In the genomic region with DNA sequence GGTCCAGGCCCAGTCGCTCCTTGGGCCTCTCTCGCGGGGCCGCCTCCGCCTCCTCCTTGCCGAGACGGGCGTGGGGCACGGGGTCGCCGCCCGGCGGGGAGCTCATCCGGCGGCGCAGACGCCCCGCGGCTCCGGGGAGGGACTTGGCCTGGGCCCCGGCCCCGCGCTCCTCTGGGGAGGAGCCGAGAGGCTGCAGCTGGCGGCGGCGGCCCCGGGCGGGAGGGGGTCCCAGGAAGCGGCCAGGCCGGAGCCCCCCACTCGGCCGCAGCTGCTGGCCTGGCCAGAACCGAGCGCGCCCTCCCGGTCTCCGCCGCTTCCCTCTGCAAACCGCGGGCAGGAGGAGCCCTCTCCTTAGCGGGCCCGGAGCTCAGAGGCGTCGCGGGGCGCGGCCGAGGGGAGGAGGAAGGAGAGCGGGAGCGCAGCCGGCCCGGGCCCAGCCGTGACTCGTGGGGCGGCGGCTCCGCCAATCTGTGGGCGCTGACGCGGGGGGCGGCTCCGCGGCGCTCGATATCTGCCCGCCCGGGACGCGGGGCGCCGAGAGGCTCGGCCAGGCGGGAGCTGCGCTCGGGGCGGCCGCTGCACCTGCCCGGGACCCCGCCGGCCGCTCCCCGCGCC, we compare ENCODE assay signal across 8 cellular contexts. TPM values are rescaled to one million over a fixed set of nuclear protein-coding genes. Genes with fewer than 3 reads are reported as not detected.
DNase-seq lines count a peak whose midpoint lies in the region; ATAC-seq and TF ChIP-seq lines count a peak whose summit lies in the region.

Gene FAM20C, plus strand, starts transcription at position 537 of the 615 bp plus-strand sequence. CDS start 629 bp downstream, outside the sequence.

- H3K9ac ChIP-seq in GM23248 = peak within 1 kb of the TSS; percentile 80

- H3K27me3 ChIP-seq in GM23248 (replicated peaks; ENCODE audit: insufficient read depth) = no peaks in the 10 kb centered on the region
- no peaks in the 10 kb centered on the region for H3K27me3 ChIP-seq in muscle layer of duodenum (ENCODE audit: low read depth, low read length)

- H3K9me3 ChIP-seq in GM23248 (ENCODE audit: low read depth) (no peaks in the 10 kb centered on the region), muscle layer of duodenum (ENCODE audit: control insufficient read depth in 1 of 2, low read length in 2 of 2) (no peaks in the 10 kb centered on the region)

- in situ Hi-C loops in GM23248 (cut with MboI) = no loop called here

- peaks cover 39% of the 10 kb centered on the region for H3K79me2 ChIP-seq in GM23248 (ENCODE audit: insufficient read depth)

- H3K36me3 ChIP-seq in GM23248 (ENCODE audit: low read depth) (peaks cover 15% of the 10 kb centered on the region; the same call in 1 of the 2 replicates), muscle layer of duodenum (ENCODE audit: control insufficient read depth in 1 of 2, insufficient read depth in 2 of 2, low read length in 2 of 2) (peaks cover 15 to 21% of the 10 kb centered on the region in 2 donors)

- 0 to 1% methylated on average over 16 to 35 of the region's 84 CpGs for WGBS in GM23248 (ENCODE audit: low coverage in 1 of 2, low lambda C conversion rate in 2 of 2, missing lambda C conversion rate in 2 of 2), 2 experiments

- DNase-seq in GM23248 (peak; percentile 97), NCI-H69 (lab: John Stamatoyannopoulos, UW) (peak; percentile 64), fibroblast of the aortic adventitia (ENCODE audit: low read depth) (peak; percentile 80), GM19238 (ENCODE audit: insufficient read length, low spot score) (no peak)
- DNase-seq in activated effector memory CD4-positive, alpha-beta T cell treated with anti-CD3 and anti-CD28 coated beads, Interleukin-2, amount 50 U/mL, for 16 hours = peak; percentile 77
- peak in 5 of 6 experiments; percentile 15 to 22 (median 20) for DNase-seq in stimulated activated naive CD4-positive, alpha-beta T cell (lab: John Stamatoyannopoulos, UW)

- ATAC-seq in HG03460 (IDR thresholded peaks at IDR 0.05; ENCODE audit: unreplicated experiment) = no peak

- no peak for TF ChIP-seq CTCF in fibroblast of the aortic adventitia (IDR thresholded peaks at IDR 0.05; ENCODE audit: insufficient read depth, low read length)

- H3K4me1 ChIP-seq in GM23248 (ENCODE audit: insufficient read depth) (peaks cover 13% of the 10 kb centered on the region), muscle layer of duodenum (ENCODE audit: control insufficient read depth in 1 of 2, insufficient read depth in 2 of 2, low read length in 2 of 2) (peaks cover 3 to 43% of the 10 kb centered on the region in 2 donors)

- peak within 1 kb of the TSS; percentile 85 for H3K4me2 ChIP-seq in GM23248 (ENCODE audit: unreplicated experiment)

- H4K20me1 ChIP-seq in GM23248 (ENCODE audit: insufficient read depth) = no peaks in the 10 kb centered on the region

- peaks cover 4% of the 10 kb centered on the region; the same call in 1 of the 2 replicates for H3F3A ChIP-seq in GM23248 (ENCODE audit: insufficient read depth)

- H3K27ac ChIP-seq in GM23248 (peak within 1 kb of the TSS; percentile 86), muscle layer of duodenum (ENCODE audit: low read length) (no peak within 1 kb of the TSS)

- H3K4me3 ChIP-seq in GM23248 = peak within 1 kb of the TSS; percentile 93
- peak within 1 kb of the TSS; percentile 91 for H3K4me3 ChIP-seq in fibroblast of the aortic adventitia (ENCODE audit: low read depth, low read length)
- peak within 1 kb of the TSS; percentile 87 to 88 for H3K4me3 ChIP-seq in muscle layer of duodenum (ENCODE audit: low read depth in 1 of 2, low read length in 2 of 2)

- H3K9me2 ChIP-seq in GM23248 (ENCODE audit: insufficient read depth) = no peaks in the 10 kb centered on the region

- H2AFZ ChIP-seq in GM23248 = 0 out of 2 replicates have a peak within 1 kb of the TSS, but pooled peaks have one; percentile 38

RNA-seq across cellular contexts. Expression of gene FAM20C, which starts in this region (rescaled TPM):
- total RNA-seq in GM23248 (2014; rRNA removed; shearing (Covaris generic)) = 63.8 and 64.1 TPM in 2 replicates
- 13.5 and 13.8 TPM in 2 replicates for polyA plus RNA-seq in GM23248 (2016; fragmentation: Nextera tagmentation; extraction: Ambion mirVana)
- total RNA-seq in fibroblast of the aortic adventitia (ENCODE audit: low replicate concordance) = 18.2 and 55.5 TPM in 2 replicates
